Comparison of ENCODE assay signal across 30 cellular contexts in genomic region chr7:87471430-87471829, GRCh38. TPM values are rescaled to one million over a fixed set of nuclear protein-coding genes. Genes with fewer than 3 reads are reported as not detected.
"Had no signal": no experiment of that assay in that cellular context is flagged by ENCODE, and none has a peak within 500 bp of the region (broad histone marks: within the 10 kb centered on the region; RNA-seq: fewer than 3 reads in every experiment).

No MANE protein-coding gene starts in this region.

- H3K4me1 ChIP-seq: parathyroid adenoma, thyroid gland had no signal

- H3K79me2 ChIP-seq: parathyroid adenoma had no signal

- H3K36me3 ChIP-seq: neural progenitor cell, ovary, spleen, thoracic aorta, thyroid gland, tibial nerve, upper lobe of left lung, vagina had no signal

- FAIRE-seq: urothelium cell line had no signal

- ATAC-seq: natural killer cell; psoas muscle; right cardiac atrium; sciatic nerve; stimulated activated memory B cell treated with anti-CD40 and anti-IgM and Interleukin-4, amounts not matched to agents 10 μg/mL and 1 μg/mL and 100 μg/mL, for 72 hours; stimulated activated naive CD8-positive, alpha-beta T cell treated with anti-CD3 and anti-CD28 coated beads, Interleukin-15, amount 100 ng/mL, for 72 hours; stimulated activated naive CD8-positive, alpha-beta T cell treated with anti-CD3 and anti-CD28 coated beads, Interleukin-15, Interleukin-2, amounts not matched to agents 100 U/mL and 50 U/mL, for 24 hours had no signal

- H3K4me3 ChIP-seq: neural progenitor cell, ovary, psoas muscle, skin epidermis, smooth muscle cell, spleen, thoracic aorta, thyroid gland, tibial nerve, upper lobe of left lung, vagina had no signal

- H3K9ac ChIP-seq: neural progenitor cell, parathyroid adenoma had no signal

- H3K27me3 ChIP-seq: ovary, thyroid gland, tibial nerve, vagina had no signal

- H3K9me3 ChIP-seq: ovary, psoas muscle, spleen, thoracic aorta, thyroid gland, tibial nerve, upper lobe of left lung, vagina had no signal

- H3K4me2 ChIP-seq: neural progenitor cell, smooth muscle cell had no signal

- H2AFZ ChIP-seq: neural progenitor cell, parathyroid adenoma had no signal

- DNase-seq: natural killer cell; occipital lobe; ovary; posterior cingulate gyrus; psoas muscle; right cardiac atrium; spleen; stimulated activated CD4-positive, alpha-beta T cell treated with anti-CD3 and anti-CD28 coated beads, Interleukin-12 subunit alpha, Interleukin-12 subunit beta, amount 100 ng/mL, for 4 hours; stimulated activated CD4-positive, alpha-beta T cell treated with anti-CD3 and anti-CD28 coated beads, Interleukin-1b, Interleukin-23, amount 100 ng/mL, for 48 hours; stimulated activated CD4-positive, alpha-beta T cell treated with anti-CD3 and anti-CD28 coated beads, Interleukin-4, amount 100 ng/mL, for 1 hour; stimulated activated CD4-positive, alpha-beta T cell treated with anti-CD3 and anti-CD28 coated beads, Interleukin-4, amount 100 ng/mL, for 4 hours; stimulated activated CD8-positive, alpha-beta memory T cell treated with anti-CD3 and anti-CD28 coated beads, Interleukin-4, amount 100 ng/mL, for 48 hours; stimulated activated naive CD4-positive, alpha-beta T cell; stimulated activated naive CD8-positive, alpha-beta T cell treated with anti-CD3 and anti-CD28 coated beads, Interleukin-15, amount 100 ng/mL, for 72 hours; stimulated activated naive CD8-positive, alpha-beta T cell treated with anti-CD3 and anti-CD28 coated beads, Interleukin-15, Interleukin-2, amounts not matched to agents 100 U/mL and 50 U/mL, for 24 hours; substantia nigra; thyroid gland; trophoblast cell; upper lobe of left lung had no signal

- H3K27ac ChIP-seq: neural progenitor cell, ovary, parathyroid adenoma, skin epidermis, spleen, thoracic aorta, thyroid gland, tibial nerve, upper lobe of left lung, vagina had no signal

RNA-seq across cellular contexts. Expression of gene ABCB4, which starts 4.0 kb away (rescaled TPM):
- polyA plus RNA-seq: neural cell had no signal
